25 cellular contexts compared by ENCODE assay signal in genomic region chr1:11671205-11671543, GRCh38. TPM values are rescaled to one million over a fixed set of nuclear protein-coding genes. Genes with fewer than 3 reads are reported as not detected.
DNase-seq lines count a peak whose midpoint lies in the region; ATAC-seq and TF ChIP-seq lines count a peak whose summit lies in the region.
"Had no signal": no experiment of that assay in that cellular context is flagged by ENCODE, and none has a peak within 500 bp of the region (broad histone marks: within the 10 kb centered on the region; RNA-seq: fewer than 3 reads in every experiment).

No MANE protein-coding gene starts in this region.

- peaks cover 88% of the 10 kb centered on the region for H3K36me3 Mint-ChIP-seq in dendritic cell treated with granulocyte-macrophage colony-stimulating factor and Interleukin-4, amounts not matched to agents 40 ng/mL and 50 ng/mL, for 4 days (ENCODE audit: low read depth)
- H3K36me3 Mint-ChIP-seq in activated T-cell treated with anti-CD3 and anti-CD28 coated beads, Interleukin-2, amount 50 U/mL, for 72 hours (ENCODE audit: insufficient read depth in 2 of 2), result peaks cover 0 to 4% of the 10 kb centered on the region in 2 donors

- no peak overlapping the region for H3K4me3 ChIP-seq in lower lobe of right lung
- H3K4me3 ChIP-seq in upper lobe of left lung, result no peak overlapping the region
- no peak overlapping the region for H3K4me3 ChIP-seq in mucosa of descending colon
- H3K4me3 ChIP-seq: A549, GM23338 had no signal

- H3K27me3 ChIP-seq in lower lobe of right lung (ENCODE audit: low read depth) (no peaks in the 10 kb centered on the region), upper lobe of left lung (no peaks in the 10 kb centered on the region)

- H3K27ac ChIP-seq in lower lobe of right lung (peak overlapping the region; percentile 41), upper lobe of left lung (peak overlapping the region; percentile 28 to 82 (median 57))
- H3K27ac ChIP-seq: A549, HL-60, KMS-11 had no signal

- intact Hi-C loops in dendritic cell treated with granulocyte-macrophage colony-stimulating factor and Interleukin-4, amounts not matched to agents 40 ng/mL and 50 ng/mL, for 4 days (cut with micrococcal nuclease), result no loop called here
- intact Hi-C loops in lower lobe of right lung (cut with DNase I) (no loop called here), mucosa of descending colon (cut with DNase I, micrococcal nuclease) (no loop called here)

- 64 to 69% methylated on average over 6 of the region's 6 CpGs for WGBS in upper lobe of left lung, 2 donors

- no peak for TF ChIP-seq EP300 in upper lobe of left lung (IDR thresholded peaks at IDR 0.05)

- TF ChIP-seq POLR2A in upper lobe of left lung (IDR thresholded peaks at IDR 0.05), result no peak

- no peak for ATAC-seq in lower lobe of right lung
- ATAC-seq in upper lobe of left lung (ENCODE audit: low FRiP score in 2 of 2), result no peak
- no peak for ATAC-seq in activated T-cell treated with anti-CD3 and anti-CD28 coated beads, Interleukin-2, amount 50 U/mL, for 72 hours (replicated peaks in 1 of 2)
- ATAC-seq in GM19452 (IDR thresholded peaks at IDR 0.05; ENCODE audit: unreplicated experiment), result no peak
- no peak for ATAC-seq in mucosa of descending colon
- ATAC-seq: A549, GM23338, HCT116, Panc1, SK-N-SH treated with all-trans-retinoic acid at 6 μM for 48 hours had no signal

- peaks cover 6% of the 10 kb centered on the region for H3K4me1 ChIP-seq in lower lobe of right lung
- H3K4me1 ChIP-seq in upper lobe of left lung, result peaks cover 10 to 14% (median 12%) of the 10 kb centered on the region in 4 donors
- H3K4me1 ChIP-seq in mucosa of descending colon (ENCODE audit: low read depth), result no peaks in the 10 kb centered on the region
- H3K4me1 ChIP-seq: A549 had no signal

- peak overlapping the region; percentile 93 for H3K27ac Mint-ChIP-seq in dendritic cell treated with granulocyte-macrophage colony-stimulating factor and Interleukin-4, amounts not matched to agents 40 ng/mL and 50 ng/mL, for 4 days
- H3K27ac Mint-ChIP-seq in activated T-cell treated with anti-CD3 and anti-CD28 coated beads, Interleukin-2, amount 50 U/mL, for 72 hours, result no peak overlapping the region
- H3K27ac Mint-ChIP-seq: GM23338 had no signal

- H3K27me3 Mint-ChIP-seq in dendritic cell treated with granulocyte-macrophage colony-stimulating factor and Interleukin-4, amounts not matched to agents 40 ng/mL and 50 ng/mL, for 4 days, result no peaks in the 10 kb centered on the region
- no peaks in the 10 kb centered on the region for H3K27me3 Mint-ChIP-seq in activated T-cell treated with anti-CD3 and anti-CD28 coated beads, Interleukin-2, amount 50 U/mL, for 72 hours (ENCODE audit: low read depth)
- H3K27me3 Mint-ChIP-seq: B cell had no signal

- no peak overlapping the region for H3K4me3 Mint-ChIP-seq in dendritic cell treated with granulocyte-macrophage colony-stimulating factor and Interleukin-4, amounts not matched to agents 40 ng/mL and 50 ng/mL, for 4 days
- H3K4me3 Mint-ChIP-seq in activated T-cell treated with anti-CD3 and anti-CD28 coated beads, Interleukin-2, amount 50 U/mL, for 72 hours, result no peak overlapping the region
- H3K4me3 Mint-ChIP-seq: B cell, CD14-positive monocyte, GM23338 had no signal

- TF ChIP-seq CTCF in lower lobe of right lung (IDR thresholded peaks at IDR 0.05) (no peak), upper lobe of left lung (IDR thresholded peaks at IDR 0.05) (no peak), mucosa of descending colon (IDR thresholded peaks at IDR 0.05) (no peak)

- no peaks in the 10 kb centered on the region for H3K9me3 Mint-ChIP-seq in dendritic cell treated with granulocyte-macrophage colony-stimulating factor and Interleukin-4, amounts not matched to agents 40 ng/mL and 50 ng/mL, for 4 days
- H3K9me3 Mint-ChIP-seq in activated T-cell treated with anti-CD3 and anti-CD28 coated beads, Interleukin-2, amount 50 U/mL, for 72 hours, result no peaks in the 10 kb centered on the region
- H3K9me3 Mint-ChIP-seq: CD14-positive monocyte, GM23338 had no signal

- H3K4me1 Mint-ChIP-seq in dendritic cell treated with granulocyte-macrophage colony-stimulating factor and Interleukin-4, amounts not matched to agents 40 ng/mL and 50 ng/mL, for 4 days (ENCODE audit: low read depth), result peaks cover 55% of the 10 kb centered on the region
- no peaks in the 10 kb centered on the region for H3K4me1 Mint-ChIP-seq in activated T-cell treated with anti-CD3 and anti-CD28 coated beads, Interleukin-2, amount 50 U/mL, for 72 hours (ENCODE audit: low read depth)

- DNase-seq in MV-4-11 (lab: John Stamatoyannopoulos, UW) (peak; percentile 23), lower lobe of right lung (no peak), upper lobe of left lung (no peak), mucosa of descending colon (no peak)
- DNase-seq in activated T-cell treated with anti-CD3 and anti-CD28 coated beads, Interleukin-2, amount 50 U/mL, for 72 hours, result no peak
- DNase-seq: EL, GF-D8, NCI-H1105, NCI-H146, NCI-H2029, NCI-H226, NCI-H510A treated with DMSO at 0.1 percent for 48 hours, NCI-H748 treated with DMSO at 0.1 percent for 48 hours had no signal

- H3K36me3 ChIP-seq in lower lobe of right lung, result peaks cover 54% of the 10 kb centered on the region
- H3K36me3 ChIP-seq in upper lobe of left lung, result peaks cover 0 to 62% (median 41%) of the 10 kb centered on the region in 4 donors
- H3K36me3 ChIP-seq in mucosa of descending colon (ENCODE audit: low read depth), result no peaks in the 10 kb centered on the region

- H3K9me3 ChIP-seq in lower lobe of right lung (no peaks in the 10 kb centered on the region), upper lobe of left lung (no peaks in the 10 kb centered on the region), mucosa of descending colon (no peaks in the 10 kb centered on the region)
- H3K9me3 ChIP-seq: A549 had no signal

RNA-seq across cellular contexts. Expression of gene FBXO6, which starts 7.2 kb away (rescaled TPM):
- total RNA-seq in lower lobe of right lung, result 21.2 TPM
- 10 to 100 TPM; 10.5 to 25.4 (median 16.4) TPM for total RNA-seq in upper lobe of left lung
- total RNA-seq in activated T-cell treated with anti-CD3 and anti-CD28 coated beads, Interleukin-2, amount 50 U/mL, for 72 hours, result 10 to 100 TPM; 10.9 to 11.3 TPM
- total RNA-seq in mucosa of descending colon, result 1 to 10 TPM; 3.8 to 7.5 (median 6.3) TPM
- total RNA-seq: HT-29 had no signal

RNA-seq across cellular contexts. Expression of gene MAD2L2, which starts 9.8 kb away (rescaled TPM):
- 20.8 TPM for total RNA-seq in lower lobe of right lung
- 10 to 100 TPM; 20.3 to 38.8 (median 28.0) TPM for total RNA-seq in upper lobe of left lung
- total RNA-seq in activated T-cell treated with anti-CD3 and anti-CD28 coated beads, Interleukin-2, amount 50 U/mL, for 72 hours, result 10 to 100 TPM; 76.5 to 78.7 TPM
- 10 to 100 TPM in 2 of 3 donors, 1 to 10 TPM in 1; 5.1 to 21.2 (median 16.3) TPM for total RNA-seq in mucosa of descending colon

RNA-seq across cellular contexts. Expression of gene FBXO44, which starts 16.5 kb away (rescaled TPM):
- total RNA-seq in lower lobe of right lung (18.4 TPM), upper lobe of left lung (100 to 1,000 TPM in 1 of 6 donors, 10 to 100 TPM in 5; 14.7 to 114 (median 18.0) TPM), mucosa of descending colon (10 to 100 TPM in 1 of 3 donors, 1 to 10 TPM in 2; 6.5 to 19.1 (median 6.6) TPM)
- total RNA-seq in activated T-cell treated with anti-CD3 and anti-CD28 coated beads, Interleukin-2, amount 50 U/mL, for 72 hours, result 10 to 100 TPM; 24.8 to 30.3 TPM

RNA-seq across cellular contexts. Expression of gene FBXO2, which starts 16.9 kb away (rescaled TPM):
- total RNA-seq in lower lobe of right lung, result 13.4 TPM
- total RNA-seq in upper lobe of left lung, result 10 to 100 TPM in 5 of 6 donors, 1 to 10 TPM in 1; 8.2 to 18.0 (median 13.8) TPM
- total RNA-seq in activated T-cell treated with anti-CD3 and anti-CD28 coated beads, Interleukin-2, amount 50 U/mL, for 72 hours, result 1 to 10 TPM; 1.9 to 3.9 TPM
- total RNA-seq in mucosa of descending colon, result 1 to 10 TPM in 1 of 3 donors, under 1 TPM in 2; 0.23 to 8.6 (median 0.63) TPM
- total RNA-seq: HT-29 had no signal

RNA-seq across cellular contexts. Expression of gene DRAXIN, which starts 20.3 kb away (rescaled TPM):
- total RNA-seq in lower lobe of right lung (0.24 TPM), upper lobe of left lung (under 1 TPM in 2 of 6 donors, not detected in 4; 0.11 to 0.17 TPM), mucosa of descending colon (under 1 TPM; 0.10 to 0.19 (median 0.17) TPM)
- total RNA-seq in activated T-cell treated with anti-CD3 and anti-CD28 coated beads, Interleukin-2, amount 50 U/mL, for 72 hours, result under 1 TPM; 0.12 to 0.30 TPM
- total RNA-seq: HT-29 had no signal
